Comparison of ENCODE assay signal across 9 cellular contexts in the genomic region with DNA sequence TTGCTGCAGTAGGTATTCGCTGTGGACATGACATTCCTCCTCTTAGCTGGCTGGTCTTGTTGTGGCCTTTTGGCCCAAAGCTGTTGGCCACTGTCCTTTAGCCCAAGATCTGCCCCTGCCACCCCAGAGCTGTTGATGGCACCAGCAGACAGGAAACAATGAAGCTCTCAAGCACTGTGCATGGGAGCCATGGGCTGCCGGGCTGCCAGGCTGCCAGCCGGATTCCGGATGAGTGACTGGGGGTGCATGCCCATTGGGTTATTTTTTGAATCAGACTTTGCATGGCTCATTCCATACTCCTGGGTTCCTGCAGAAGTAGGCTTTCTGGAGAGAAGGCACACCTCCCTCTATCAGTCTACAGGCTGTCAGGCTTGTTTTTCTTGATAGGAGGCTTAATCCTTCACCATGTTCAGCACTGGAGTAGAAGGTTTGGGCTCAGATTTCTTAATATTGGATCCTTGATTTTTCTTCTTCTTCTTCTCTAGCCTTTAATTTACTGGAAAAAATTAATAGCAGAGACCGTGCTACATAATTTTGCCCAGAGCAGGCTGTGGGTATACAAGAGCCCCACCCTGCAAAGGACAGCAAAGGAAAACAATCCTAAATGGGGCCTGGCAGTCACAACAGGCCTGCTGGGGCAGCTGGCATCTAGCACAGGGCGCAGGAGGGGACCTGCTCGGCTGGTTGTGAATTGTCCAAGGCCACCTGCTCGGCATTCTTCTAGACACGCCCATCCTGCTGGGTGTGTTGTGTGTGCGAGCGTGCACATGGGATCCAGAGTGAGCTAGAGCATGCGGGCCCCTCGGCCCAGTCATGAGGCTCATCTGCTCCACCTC. TPM values are rescaled to one million over a fixed set of nuclear protein-coding genes. Genes with fewer than 3 reads are reported as not detected.
DNase-seq lines count a peak whose midpoint lies in the region; ATAC-seq and TF ChIP-seq lines count a peak whose summit lies in the region.
"Had no signal": no experiment of that assay in that cellular context is flagged by ENCODE, and none has a peak within 500 bp of the region (broad histone marks: within the 10 kb centered on the region; RNA-seq: fewer than 3 reads in every experiment).

No MANE protein-coding gene starts in this region.

- no peaks in the 10 kb centered on the region for H3K9me3 ChIP-seq in hepatocyte (ENCODE audit: low read depth)

- peaks cover 14% of the 10 kb centered on the region for H3K79me2 ChIP-seq in hepatocyte

- ATAC-seq in Right ventricle myocardium inferior (peak; percentile 11), GM18858 (IDR thresholded peaks at IDR 0.05; ENCODE audit: unreplicated experiment) (no peak), HG02763 (IDR thresholded peaks at IDR 0.05; ENCODE audit: unreplicated experiment) (no peak)

- 86% methylated on average over 13 of the region's 13 CpGs for WGBS in hepatocyte (ENCODE audit: low lambda C conversion rate, missing lambda C conversion rate)

- peak overlapping the region; percentile 33 for H3K4me2 ChIP-seq in hepatocyte

- no peaks in the 10 kb centered on the region for H3K27me3 ChIP-seq in hepatocyte

- no peak overlapping the region for H3K4me3 ChIP-seq in hepatocyte

- H4K20me1 ChIP-seq in hepatocyte (ENCODE audit: insufficient read depth, poor library complexity, severe bottlenecking): no peaks in the 10 kb centered on the region

- no peaks in the 10 kb centered on the region for H3K36me3 ChIP-seq in hepatocyte (replicated peaks; ENCODE audit: insufficient read depth, low read depth)

- DNase-seq in Right ventricle myocardium inferior (ENCODE audit: missing footprints): no peak
- DNase-seq in cardiac septum (ENCODE audit: low spot score): no peak
- peak; percentile 96 for DNase-seq in NCI-H748 (lab: John Stamatoyannopoulos, UW; ENCODE audit: unreplicated experiment)
- DNase-seq in hepatocyte (ENCODE audit: low spot score): peak; percentile 34
- peak; percentile 82 for DNase-seq in ureter (ENCODE audit: low spot score)
- DNase-seq in H4 (ENCODE audit: low spot score): no peak
- DNase-seq: H7 had no signal

- peak overlapping the region; percentile 57 for H3K27ac ChIP-seq in hepatocyte

- TF ChIP-seq CTCF in hepatocyte (IDR thresholded peaks at IDR 0.05; ENCODE audit: poor library complexity): no peak

- H2AFZ ChIP-seq in hepatocyte: no peak overlapping the region

- peaks cover 34% of the 10 kb centered on the region for H3K4me1 ChIP-seq in hepatocyte (ENCODE audit: insufficient read depth)

- intact Hi-C loops in Right ventricle myocardium inferior (cut with DNase I) (loop anchor here (5.0 kb wide), 1 partner anchor 38 kb away; no protein-coding TSS in a partner anchor), cardiac septum (cut with DNase I) (no loop called here)

- no peaks in the 10 kb centered on the region for H3K9me2 ChIP-seq in hepatocyte (replicated peaks; ENCODE audit: insufficient read depth)

RNA-seq across cellular contexts. Expression of gene MAX, which starts 32.2 kb away (rescaled TPM):
- total RNA-seq in Right ventricle myocardium inferior: 92.1 TPM
- 80.8 TPM for total RNA-seq in cardiac septum
- 53.5 and 54.3 TPM in 2 replicates for total RNA-seq in hepatocyte
- 70.5 and 86.5 TPM in 2 replicates for polyA plus RNA-seq in hepatocyte
- total RNA-seq in ureter: 109 TPM
- total RNA-seq in H4 (2014; rRNA removed; shearing (Covaris generic)): 36.6 and 39.9 TPM in 2 replicates

Comparison
In these comparisons a context has a peak if more than half of its experiments do, and no peak if none do; other contexts are left out.
1. DNase-seq: peak in NCI-H748 (single experiment), hepatocyte (single experiment) and ureter (single experiment); none in Right ventricle myocardium inferior (single experiment), cardiac septum (single experiment) and H4 (single experiment).